1 cellular context compared by ENCODE assay signal in the genomic region with DNA sequence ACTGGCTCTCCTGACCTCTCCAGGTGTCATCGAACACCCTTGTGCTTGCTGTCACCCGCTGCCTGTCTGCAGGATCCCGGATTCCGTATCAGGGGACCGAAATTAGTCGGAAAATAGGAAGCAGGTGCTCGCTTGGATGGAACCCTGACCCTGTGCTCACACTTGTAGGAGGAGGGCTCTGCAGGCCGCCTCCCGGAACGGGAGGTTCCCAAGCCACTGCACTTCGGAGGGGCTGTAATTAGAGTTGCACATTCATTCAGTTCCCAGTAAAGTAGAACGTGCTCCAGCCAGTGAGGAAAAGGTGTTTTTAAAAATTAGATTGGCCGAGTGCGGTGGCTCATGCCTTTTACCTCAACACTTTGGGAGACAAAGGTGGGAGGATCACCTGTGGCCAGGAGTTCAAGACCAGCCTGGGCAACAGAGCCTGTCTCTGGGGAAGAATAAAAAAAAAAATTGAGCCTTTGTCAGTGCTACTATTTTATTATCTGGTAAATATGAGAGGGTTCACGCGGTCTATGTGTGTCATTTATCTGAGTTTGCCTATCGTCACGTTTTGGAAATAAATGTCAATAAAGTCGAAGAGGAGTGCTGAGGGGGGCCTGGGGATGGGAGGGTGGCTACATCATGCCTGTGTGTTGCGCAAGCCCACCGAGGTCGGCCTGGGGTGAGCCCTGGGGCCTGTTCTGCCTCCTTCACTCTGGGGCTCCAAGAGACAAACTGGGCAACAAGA.
A peak's percentile ranks its signal among the peaks of the same experiment; 100 is the strongest.
TF ChIP-seq lines count a peak whose summit lies in the region.

No MANE protein-coding gene starts in this region.

TF ChIP-seq in K562, 482 proteins besides CTCF, POLR2A, EP300 and RAD21 (continued from another document and continues in another):
- TF ChIP-seq, protein P1, sequence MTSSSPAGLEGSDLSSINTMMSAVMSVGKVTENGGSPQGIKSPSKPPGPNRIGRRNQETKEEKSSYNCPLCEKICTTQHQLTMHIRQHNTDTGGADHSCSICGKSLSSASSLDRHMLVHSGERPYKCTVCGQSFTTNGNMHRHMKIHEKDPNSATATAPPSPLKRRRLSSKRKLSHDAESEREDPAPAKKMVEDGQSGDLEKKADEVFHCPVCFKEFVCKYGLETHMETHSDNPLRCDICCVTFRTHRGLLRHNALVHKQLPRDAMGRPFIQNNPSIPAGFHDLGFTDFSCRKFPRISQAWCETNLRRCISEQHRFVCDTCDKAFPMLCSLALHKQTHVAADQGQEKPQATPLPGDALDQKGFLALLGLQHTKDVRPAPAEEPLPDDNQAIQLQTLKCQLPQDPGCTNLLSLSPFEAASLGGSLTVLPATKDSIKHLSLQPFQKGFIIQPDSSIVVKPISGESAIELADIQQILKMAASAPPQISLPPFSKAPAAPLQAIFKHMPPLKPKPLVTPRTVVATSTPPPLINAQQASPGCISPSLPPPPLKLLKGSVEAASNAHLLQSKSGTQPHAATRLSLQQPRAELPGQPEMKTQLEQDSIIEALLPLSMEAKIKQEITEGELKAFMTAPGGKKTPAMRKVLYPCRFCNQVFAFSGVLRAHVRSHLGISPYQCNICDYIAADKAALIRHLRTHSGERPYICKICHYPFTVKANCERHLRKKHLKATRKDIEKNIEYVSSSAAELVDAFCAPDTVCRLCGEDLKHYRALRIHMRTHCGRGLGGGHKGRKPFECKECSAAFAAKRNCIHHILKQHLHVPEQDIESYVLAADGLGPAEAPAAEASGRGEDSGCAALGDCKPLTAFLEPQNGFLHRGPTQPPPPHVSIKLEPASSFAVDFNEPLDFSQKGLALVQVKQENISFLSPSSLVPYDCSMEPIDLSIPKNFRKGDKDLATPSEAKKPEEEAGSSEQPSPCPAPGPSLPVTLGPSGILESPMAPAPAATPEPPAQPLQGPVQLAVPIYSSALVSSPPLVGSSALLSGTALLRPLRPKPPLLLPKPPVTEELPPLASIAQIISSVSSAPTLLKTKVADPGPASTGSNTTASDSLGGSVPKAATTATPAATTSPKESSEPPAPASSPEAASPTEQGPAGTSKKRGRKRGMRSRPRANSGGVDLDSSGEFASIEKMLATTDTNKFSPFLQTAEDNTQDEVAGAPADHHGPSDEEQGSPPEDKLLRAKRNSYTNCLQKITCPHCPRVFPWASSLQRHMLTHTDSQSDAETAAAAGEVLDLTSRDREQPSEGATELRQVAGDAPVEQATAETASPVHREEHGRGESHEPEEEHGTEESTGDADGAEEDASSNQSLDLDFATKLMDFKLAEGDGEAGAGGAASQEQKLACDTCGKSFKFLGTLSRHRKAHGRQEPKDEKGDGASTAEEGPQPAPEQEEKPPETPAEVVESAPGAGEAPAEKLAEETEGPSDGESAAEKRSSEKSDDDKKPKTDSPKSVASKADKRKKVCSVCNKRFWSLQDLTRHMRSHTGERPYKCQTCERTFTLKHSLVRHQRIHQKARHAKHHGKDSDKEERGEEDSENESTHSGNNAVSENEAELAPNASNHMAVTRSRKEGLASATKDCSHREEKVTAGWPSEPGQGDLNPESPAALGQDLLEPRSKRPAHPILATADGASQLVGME (CRISPR knock-in tag; IDR thresholded peaks at IDR 0.05): no peak
- TF ChIP-seq, protein P2, sequence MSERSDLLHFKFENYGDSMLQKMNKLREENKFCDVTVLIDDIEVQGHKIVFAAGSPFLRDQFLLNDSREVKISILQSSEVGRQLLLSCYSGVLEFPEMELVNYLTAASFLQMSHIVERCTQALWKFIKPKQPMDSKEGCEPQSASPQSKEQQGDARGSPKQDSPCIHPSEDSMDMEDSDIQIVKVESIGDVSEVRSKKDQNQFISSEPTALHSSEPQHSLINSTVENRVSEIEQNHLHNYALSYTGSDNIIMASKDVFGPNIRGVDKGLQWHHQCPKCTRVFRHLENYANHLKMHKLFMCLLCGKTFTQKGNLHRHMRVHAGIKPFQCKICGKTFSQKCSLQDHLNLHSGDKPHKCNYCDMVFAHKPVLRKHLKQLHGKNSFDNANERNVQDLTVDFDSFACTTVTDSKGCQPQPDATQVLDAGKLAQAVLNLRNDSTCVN (CRISPR knock-in tag; IDR thresholded peaks at IDR 0.05): no peak
- 0 out of 2 replicates have a peak, but pooled peaks have one; percentile 38 for TF ChIP-seq NFIC (IDR thresholded peaks at IDR 0.05)
- TF ChIP-seq, protein P3, sequence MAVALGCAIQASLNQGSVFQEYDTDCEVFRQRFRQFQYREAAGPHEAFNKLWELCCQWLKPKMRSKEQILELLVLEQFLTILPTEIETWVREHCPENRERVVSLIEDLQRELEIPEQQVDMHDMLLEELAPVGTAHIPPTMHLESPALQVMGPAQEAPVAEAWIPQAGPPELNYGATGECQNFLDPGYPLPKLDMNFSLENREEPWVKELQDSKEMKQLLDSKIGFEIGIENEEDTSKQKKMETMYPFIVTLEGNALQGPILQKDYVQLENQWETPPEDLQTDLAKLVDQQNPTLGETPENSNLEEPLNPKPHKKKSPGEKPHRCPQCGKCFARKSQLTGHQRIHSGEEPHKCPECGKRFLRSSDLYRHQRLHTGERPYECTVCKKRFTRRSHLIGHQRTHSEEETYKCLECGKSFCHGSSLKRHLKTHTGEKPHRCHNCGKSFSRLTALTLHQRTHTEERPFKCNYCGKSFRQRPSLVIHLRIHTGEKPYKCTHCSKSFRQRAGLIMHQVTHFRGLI (CRISPR knock-in tag; IDR thresholded peaks at IDR 0.05): no peak
- TF ChIP-seq, protein P4, sequence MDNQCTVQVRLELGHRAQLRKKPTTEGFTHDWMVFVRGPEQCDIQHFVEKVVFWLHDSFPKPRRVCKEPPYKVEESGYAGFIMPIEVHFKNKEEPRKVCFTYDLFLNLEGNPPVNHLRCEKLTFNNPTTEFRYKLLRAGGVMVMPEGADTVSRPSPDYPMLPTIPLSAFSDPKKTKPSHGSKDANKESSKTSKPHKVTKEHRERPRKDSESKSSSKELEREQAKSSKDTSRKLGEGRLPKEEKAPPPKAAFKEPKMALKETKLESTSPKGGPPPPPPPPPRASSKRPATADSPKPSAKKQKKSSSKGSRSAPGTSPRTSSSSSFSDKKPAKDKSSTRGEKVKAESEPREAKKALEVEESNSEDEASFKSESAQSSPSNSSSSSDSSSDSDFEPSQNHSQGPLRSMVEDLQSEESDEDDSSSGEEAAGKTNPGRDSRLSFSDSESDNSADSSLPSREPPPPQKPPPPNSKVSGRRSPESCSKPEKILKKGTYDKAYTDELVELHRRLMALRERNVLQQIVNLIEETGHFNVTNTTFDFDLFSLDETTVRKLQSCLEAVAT (IDR thresholded peaks at IDR 0.05): 0 out of 4 replicates have a peak, but pooled peaks of 1 of the 2 experiments have one; percentile 19
- TF ChIP-seq, protein P5, sequence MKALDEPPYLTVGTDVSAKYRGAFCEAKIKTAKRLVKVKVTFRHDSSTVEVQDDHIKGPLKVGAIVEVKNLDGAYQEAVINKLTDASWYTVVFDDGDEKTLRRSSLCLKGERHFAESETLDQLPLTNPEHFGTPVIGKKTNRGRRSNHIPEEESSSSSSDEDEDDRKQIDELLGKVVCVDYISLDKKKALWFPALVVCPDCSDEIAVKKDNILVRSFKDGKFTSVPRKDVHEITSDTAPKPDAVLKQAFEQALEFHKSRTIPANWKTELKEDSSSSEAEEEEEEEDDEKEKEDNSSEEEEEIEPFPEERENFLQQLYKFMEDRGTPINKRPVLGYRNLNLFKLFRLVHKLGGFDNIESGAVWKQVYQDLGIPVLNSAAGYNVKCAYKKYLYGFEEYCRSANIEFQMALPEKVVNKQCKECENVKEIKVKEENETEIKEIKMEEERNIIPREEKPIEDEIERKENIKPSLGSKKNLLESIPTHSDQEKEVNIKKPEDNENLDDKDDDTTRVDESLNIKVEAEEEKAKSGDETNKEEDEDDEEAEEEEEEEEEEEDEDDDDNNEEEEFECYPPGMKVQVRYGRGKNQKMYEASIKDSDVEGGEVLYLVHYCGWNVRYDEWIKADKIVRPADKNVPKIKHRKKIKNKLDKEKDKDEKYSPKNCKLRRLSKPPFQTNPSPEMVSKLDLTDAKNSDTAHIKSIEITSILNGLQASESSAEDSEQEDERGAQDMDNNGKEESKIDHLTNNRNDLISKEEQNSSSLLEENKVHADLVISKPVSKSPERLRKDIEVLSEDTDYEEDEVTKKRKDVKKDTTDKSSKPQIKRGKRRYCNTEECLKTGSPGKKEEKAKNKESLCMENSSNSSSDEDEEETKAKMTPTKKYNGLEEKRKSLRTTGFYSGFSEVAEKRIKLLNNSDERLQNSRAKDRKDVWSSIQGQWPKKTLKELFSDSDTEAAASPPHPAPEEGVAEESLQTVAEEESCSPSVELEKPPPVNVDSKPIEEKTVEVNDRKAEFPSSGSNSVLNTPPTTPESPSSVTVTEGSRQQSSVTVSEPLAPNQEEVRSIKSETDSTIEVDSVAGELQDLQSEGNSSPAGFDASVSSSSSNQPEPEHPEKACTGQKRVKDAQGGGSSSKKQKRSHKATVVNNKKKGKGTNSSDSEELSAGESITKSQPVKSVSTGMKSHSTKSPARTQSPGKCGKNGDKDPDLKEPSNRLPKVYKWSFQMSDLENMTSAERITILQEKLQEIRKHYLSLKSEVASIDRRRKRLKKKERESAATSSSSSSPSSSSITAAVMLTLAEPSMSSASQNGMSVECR (CRISPR knock-in tag; IDR thresholded peaks at IDR 0.05): no peak; the same call in 1 of the 2 replicates
- no peak for TF ChIP-seq MAFF (IDR thresholded peaks at IDR 0.05; ENCODE audit: low read length)
- no peak for TF ChIP-seq RFX5 (IDR thresholded peaks at IDR 0.05; ENCODE audit: low read depth, low read length)
- TF ChIP-seq SETDB1 (IDR thresholded peaks at IDR 0.05; ENCODE audit: low read length): no peak
- TF ChIP-seq KDM2B (CRISPR knock-in tag; IDR thresholded peaks at IDR 0.05): no peak
- TF ChIP-seq MXI1 (IDR thresholded peaks at IDR 0.05; ENCODE audit: low read depth, low read length): peak; percentile 87
- TF ChIP-seq NFXL1 (CRISPR knock-in tag; IDR thresholded peaks at IDR 0.05): no peak
- TF ChIP-seq, protein P6, sequence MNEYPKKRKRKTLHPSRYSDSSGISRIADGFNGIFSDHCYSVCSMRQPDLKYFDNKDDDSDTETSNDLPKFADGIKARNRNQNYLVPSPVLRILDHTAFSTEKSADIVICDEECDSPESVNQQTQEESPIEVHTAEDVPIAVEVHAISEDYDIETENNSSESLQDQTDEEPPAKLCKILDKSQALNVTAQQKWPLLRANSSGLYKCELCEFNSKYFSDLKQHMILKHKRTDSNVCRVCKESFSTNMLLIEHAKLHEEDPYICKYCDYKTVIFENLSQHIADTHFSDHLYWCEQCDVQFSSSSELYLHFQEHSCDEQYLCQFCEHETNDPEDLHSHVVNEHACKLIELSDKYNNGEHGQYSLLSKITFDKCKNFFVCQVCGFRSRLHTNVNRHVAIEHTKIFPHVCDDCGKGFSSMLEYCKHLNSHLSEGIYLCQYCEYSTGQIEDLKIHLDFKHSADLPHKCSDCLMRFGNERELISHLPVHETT (CRISPR knock-in tag; conservative IDR thresholded peaks at IDR 0.05 in 1 of 2, IDR thresholded peaks at IDR 0.05 in 1 of 2): peak in 1 of 2 experiments; percentile 87; a peak in 2 of 4 replicates
- TF ChIP-seq LCOR (CRISPR knock-in tag; IDR thresholded peaks at IDR 0.05): peak; percentile 83
- TF ChIP-seq SIX5 (IDR thresholded peaks at IDR 0.05; ENCODE audit: borderline replicate concordance in 1 of 2, insufficient read depth in 1 of 2, low read depth in 1 of 2, low read length in 2 of 2): peak; percentile 32; a peak in 1 of 4 replicates
- TF ChIP-seq NR4A1 (CRISPR knock-in tag; IDR thresholded peaks at IDR 0.05): no peak
- TF ChIP-seq NR4A1 (tag; IDR thresholded peaks at IDR 0.05): no peak
- TF ChIP-seq POLR2G (IDR thresholded peaks at IDR 0.05; ENCODE audit: low read depth, low read length): 0 out of 2 replicates have a peak, but pooled peaks have one; percentile 0
- peak; percentile 60 to 86; a peak in 2 of 4 replicates for TF ChIP-seq SIN3A (IDR thresholded peaks at IDR 0.05; ENCODE audit: borderline replicate concordance in 2 of 2, control insufficient read depth in 1 of 2, low read depth in 2 of 2, low read length in 2 of 2)
- TF ChIP-seq TCF7 (IDR thresholded peaks at IDR 0.05; ENCODE audit: borderline replicate concordance): peak; percentile 81; the same call in 1 of the 2 replicates
- TF ChIP-seq ZNF140 (CRISPR knock-in tag; IDR thresholded peaks at IDR 0.05): no peak
- no peak for TF ChIP-seq NCOA6 (IDR thresholded peaks at IDR 0.05)
- TF ChIP-seq, protein P7, sequence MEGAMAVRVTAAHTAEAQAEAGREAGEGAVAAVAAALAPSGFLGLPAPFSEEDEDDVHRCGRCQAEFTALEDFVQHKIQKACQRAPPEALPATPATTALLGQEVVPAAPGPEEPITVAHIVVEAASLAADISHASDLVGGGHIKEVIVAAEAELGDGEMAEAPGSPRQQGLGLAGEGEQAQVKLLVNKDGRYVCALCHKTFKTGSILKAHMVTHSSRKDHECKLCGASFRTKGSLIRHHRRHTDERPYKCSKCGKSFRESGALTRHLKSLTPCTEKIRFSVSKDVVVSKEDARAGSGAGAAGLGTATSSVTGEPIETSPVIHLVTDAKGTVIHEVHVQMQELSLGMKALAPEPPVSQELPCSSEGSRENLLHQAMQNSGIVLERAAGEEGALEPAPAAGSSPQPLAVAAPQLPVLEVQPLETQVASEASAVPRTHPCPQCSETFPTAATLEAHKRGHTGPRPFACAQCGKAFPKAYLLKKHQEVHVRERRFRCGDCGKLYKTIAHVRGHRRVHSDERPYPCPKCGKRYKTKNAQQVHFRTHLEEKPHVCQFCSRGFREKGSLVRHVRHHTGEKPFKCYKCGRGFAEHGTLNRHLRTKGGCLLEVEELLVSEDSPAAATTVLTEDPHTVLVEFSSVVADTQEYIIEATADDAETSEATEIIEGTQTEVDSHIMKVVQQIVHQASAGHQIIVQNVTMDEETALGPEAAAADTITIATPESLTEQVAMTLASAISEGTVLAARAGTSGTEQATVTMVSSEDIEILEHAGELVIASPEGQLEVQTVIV (CRISPR knock-in tag; IDR thresholded peaks at IDR 0.05; ENCODE audit: borderline replicate concordance): no peak
- TF ChIP-seq ZNF354B (CRISPR knock-in tag; IDR thresholded peaks at IDR 0.05): no peak
- peak; percentile 47; the same call in 1 of the 2 replicates for TF ChIP-seq PHF8 (IDR thresholded peaks at IDR 0.05; ENCODE audit: borderline replicate concordance, low read length)
- TF ChIP-seq STAT5B (CRISPR knock-in tag; IDR thresholded peaks at IDR 0.05): no peak
- no peak for TF ChIP-seq MAFK (IDR thresholded peaks at IDR 0.05; ENCODE audit: low read length)
- TF ChIP-seq ZNF785 (CRISPR knock-in tag; IDR thresholded peaks at IDR 0.05): no peak
- TF ChIP-seq ZNF133 (CRISPR knock-in tag; IDR thresholded peaks at IDR 0.05): no peak
- no peak for TF ChIP-seq PCBP1 (IDR thresholded peaks at IDR 0.05; ENCODE audit: low read depth, low read length, poor library complexity, severe bottlenecking)
- TF ChIP-seq KLF13 (tag; IDR thresholded peaks at IDR 0.05; ENCODE audit: borderline replicate concordance, low read depth): no peak
- TF ChIP-seq, protein P8, sequence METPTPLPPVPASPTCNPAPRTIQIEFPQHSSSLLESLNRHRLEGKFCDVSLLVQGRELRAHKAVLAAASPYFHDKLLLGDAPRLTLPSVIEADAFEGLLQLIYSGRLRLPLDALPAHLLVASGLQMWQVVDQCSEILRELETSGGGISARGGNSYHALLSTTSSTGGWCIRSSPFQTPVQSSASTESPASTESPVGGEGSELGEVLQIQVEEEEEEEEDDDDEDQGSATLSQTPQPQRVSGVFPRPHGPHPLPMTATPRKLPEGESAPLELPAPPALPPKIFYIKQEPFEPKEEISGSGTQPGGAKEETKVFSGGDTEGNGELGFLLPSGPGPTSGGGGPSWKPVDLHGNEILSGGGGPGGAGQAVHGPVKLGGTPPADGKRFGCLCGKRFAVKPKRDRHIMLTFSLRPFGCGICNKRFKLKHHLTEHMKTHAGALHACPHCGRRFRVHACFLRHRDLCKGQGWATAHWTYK (CRISPR knock-in tag; IDR thresholded peaks at IDR 0.05): no peak
- TF ChIP-seq ZNF143 (CRISPR knock-in tag; IDR thresholded peaks at IDR 0.05): no peak
